16 cellular contexts compared by ENCODE assay signal in the genomic region with DNA sequence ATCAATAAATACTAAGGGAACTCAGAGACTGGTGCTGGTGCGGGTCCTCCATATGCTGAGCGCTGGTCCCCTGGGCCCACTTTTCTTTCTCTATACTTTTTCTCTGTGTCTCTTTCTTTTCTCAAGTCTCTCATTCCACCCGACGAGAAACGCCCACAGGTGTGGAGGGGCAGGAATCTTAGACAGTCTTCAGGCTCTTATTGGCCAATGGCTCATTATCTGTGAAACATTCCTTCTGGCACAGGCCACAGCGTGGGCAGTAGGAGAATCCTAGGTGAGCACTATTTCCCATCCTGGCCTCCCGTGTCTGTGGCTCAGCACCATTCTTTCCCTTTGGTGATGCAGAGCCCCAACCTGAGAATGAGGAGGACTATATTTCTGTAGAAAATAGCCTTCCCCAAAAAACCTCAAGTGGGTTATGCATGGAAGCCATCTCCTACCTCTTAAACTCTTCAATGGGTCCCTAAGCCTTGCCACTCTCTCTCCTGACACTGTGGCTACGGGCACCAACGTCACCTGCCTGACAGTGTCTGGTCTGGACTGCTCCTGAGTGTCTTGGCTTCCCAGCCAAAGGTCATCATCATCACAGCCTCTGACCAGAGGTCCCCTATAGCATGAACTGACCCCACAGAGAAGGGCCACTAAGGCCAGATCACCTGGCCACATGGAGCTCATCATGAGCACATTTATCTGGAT. TPM values are rescaled to one million over a fixed set of nuclear protein-coding genes. Genes with fewer than 3 reads are reported as not detected.
DNase-seq lines count a peak whose midpoint lies in the region; ATAC-seq and TF ChIP-seq lines count a peak whose summit lies in the region.
"Had no signal": no experiment of that assay in that cellular context is flagged by ENCODE, and none has a peak within 500 bp of the region (broad histone marks: within the 10 kb centered on the region; RNA-seq: fewer than 3 reads in every experiment).

No MANE protein-coding gene starts in this region.

- POLR2A ChIA-PET in activated CD4-positive, alpha-beta T cell treated with anti-CD3 and anti-CD28 coated beads for 36 hours (lab: Charles Lee) = no interaction called here

- H3K9me3 ChIP-seq in OCI-LY3 (ENCODE audit: insufficient read depth, low read length) (no peaks in the 10 kb centered on the region), trophoblast cell (ENCODE audit: insufficient read depth, low read depth, low read length) (no peaks in the 10 kb centered on the region), aorta (ENCODE audit: control insufficient read depth, low read length) (no peaks in the 10 kb centered on the region)
- H3K9me3 ChIP-seq: SJCRH30 had no signal

- H3K27ac Mint-ChIP-seq in activated CD4-positive, alpha-beta T cell treated with anti-CD3 and anti-CD28 coated beads for 36 hours = peak overlapping the region; percentile 72
- peak overlapping the region; percentile 57; the same call in 1 of the 2 replicates for H3K27ac Mint-ChIP-seq in GM23338

- H2AFZ ChIP-seq in GM23338 (no peak overlapping the region), OCI-LY3 (ENCODE audit: low read depth, low read length) (peak overlapping the region; percentile 40; the same call in 1 of the 2 replicates), trophoblast cell (ENCODE audit: insufficient read depth, low read length, poor library complexity) (no peak overlapping the region)

- H3K18ac ChIP-seq in trophoblast cell (ENCODE audit: low read length) = peak overlapping the region; percentile 75

- no peaks in the 10 kb centered on the region for H3K27me3 ChIP-seq in GM23338 (ENCODE audit: insufficient read depth)
- H3K27me3 ChIP-seq in OCI-LY3 (ENCODE audit: low read depth, low read length) = no peaks in the 10 kb centered on the region
- H3K27me3 ChIP-seq in trophoblast cell (ENCODE audit: insufficient read depth, low read length) = no peaks in the 10 kb centered on the region
- no peaks in the 10 kb centered on the region for H3K27me3 ChIP-seq in aorta (ENCODE audit: control insufficient read depth in 1 of 2, insufficient read depth in 2 of 2, low read length in 1 of 2)
- H3K27me3 ChIP-seq: SJCRH30 had no signal

- no peaks in the 10 kb centered on the region for H3K79me2 ChIP-seq in GM23338 (replicated peaks; ENCODE audit: insufficient read depth)
- H3K79me2 ChIP-seq in OCI-LY3 (ENCODE audit: low read length) = no peaks in the 10 kb centered on the region
- H3K79me2 ChIP-seq in trophoblast cell (ENCODE audit: control insufficient read depth, insufficient read depth, low read length, poor library complexity) = no peaks in the 10 kb centered on the region

- peak overlapping the region; percentile 7 for H4K12ac ChIP-seq in trophoblast cell (ENCODE audit: low read depth, low read length)

- peaks cover 17% of the 10 kb centered on the region for H3K36me3 Mint-ChIP-seq in activated CD4-positive, alpha-beta T cell treated with anti-CD3 and anti-CD28 coated beads for 36 hours (ENCODE audit: low read depth)
- H3K36me3 Mint-ChIP-seq in GM23338 (ENCODE audit: low read depth) = no peaks in the 10 kb centered on the region; the same call in 2 of the 3 replicates

- peak overlapping the region; percentile 61 for H2BK5ac ChIP-seq in trophoblast cell (ENCODE audit: low read depth, low read length, poor library complexity)

- H3K9me2 ChIP-seq in GM23338 (ENCODE audit: insufficient read depth) = peaks cover 23% of the 10 kb centered on the region

- DNase-seq in activated CD4-positive, alpha-beta T cell treated with anti-CD3 and anti-CD28 coated beads for 36 hours = no peak
- DNase-seq in activated CD4-positive, alpha-beta T cell treated with anti-CD3 and anti-CD28 coated beads for 48 hours = no peak
- no peak for DNase-seq in GM23338 (ENCODE audit: low spot score)
- DNase-seq in trophoblast cell = peak; percentile 27 to 59
- DNase-seq in aorta = no peak
- DNase-seq in NCI-H1105 treated with DMSO at 0.1 percent for 48 hours (lab: John Stamatoyannopoulos, UW) = no peak
- no peak for DNase-seq in left colon
- DNase-seq: activated CD8-positive, alpha-beta memory T cell treated with anti-CD3 and anti-CD28 coated beads, Interleukin-2, amount 50 U/mL, for 4 hours; SJCRH30; stimulated activated naive CD8-positive, alpha-beta T cell treated with anti-CD3 and anti-CD28 coated beads, Interleukin-15, Interleukin-2, amounts not matched to agents 100 U/mL and 50 U/mL, for 24 hours had no signal

- peak overlapping the region; percentile 78 for H2BK120ac ChIP-seq in trophoblast cell (ENCODE audit: insufficient read depth, low read length, poor library complexity)

- H3K4me2 ChIP-seq in GM23338 (peak overlapping the region; percentile 7), OCI-LY3 (ENCODE audit: low read length) (peak overlapping the region; percentile 46), trophoblast cell (ENCODE audit: low read length) (no peak overlapping the region)

- no peaks in the 10 kb centered on the region for H4K20me1 ChIP-seq in GM23338 (replicated peaks; ENCODE audit: insufficient read depth)
- H4K20me1 ChIP-seq in OCI-LY3 (ENCODE audit: insufficient read depth, low read length) = no peaks in the 10 kb centered on the region

- H3K4me1 ChIP-seq in GM23338 (ENCODE audit: insufficient read depth) (peaks cover 25% of the 10 kb centered on the region), OCI-LY3 (ENCODE audit: low read length) (peaks cover 68% of the 10 kb centered on the region), trophoblast cell (ENCODE audit: control insufficient read depth in 1 of 2, insufficient read depth in 2 of 2, low read length in 2 of 2) (peaks cover 15 to 22% of the 10 kb centered on the region in 2 experiments), aorta (ENCODE audit: control insufficient read depth in 1 of 2, insufficient read depth in 2 of 2, low read length in 2 of 2) (no peaks in the 10 kb centered on the region)
- H3K4me1 ChIP-seq: SJCRH30 had no signal

- peak overlapping the region; percentile 61 for H4K8ac ChIP-seq in trophoblast cell (ENCODE audit: low read depth, low read length)

- no peak overlapping the region for H3K23ac ChIP-seq in trophoblast cell (ENCODE audit: low read length)

- no peaks in the 10 kb centered on the region for H3K36me3 ChIP-seq in GM23338 (ENCODE audit: insufficient read depth)
- H3K36me3 ChIP-seq in OCI-LY3 (replicated peaks; ENCODE audit: low read depth, low read length) = no peaks in the 10 kb centered on the region
- H3K36me3 ChIP-seq in trophoblast cell (ENCODE audit: control insufficient read depth in 1 of 2, insufficient read depth in 2 of 2, low read length in 2 of 2) = no peaks in the 10 kb centered on the region
- H3K36me3 ChIP-seq in aorta (ENCODE audit: control insufficient read depth in 1 of 2, insufficient read depth in 2 of 2, low read length in 1 of 2) = no peaks in the 10 kb centered on the region
- H3K36me3 ChIP-seq: SJCRH30 had no signal

- peaks cover 89% of the 10 kb centered on the region for H3K4me1 Mint-ChIP-seq in activated CD4-positive, alpha-beta T cell treated with anti-CD3 and anti-CD28 coated beads for 36 hours
- H3K4me1 Mint-ChIP-seq in GM23338 = peaks cover 32% of the 10 kb centered on the region

- H3K4ac ChIP-seq in trophoblast cell (ENCODE audit: low read depth, low read length) = peak overlapping the region; percentile 60

- WGBS in trophoblast cell (ENCODE audit: extremely low coverage, insufficient coverage, insufficient read length) = no CpG with 5 or more reads among the region's 9 CpGs
- 80 to 88% methylated on average over 9 of the region's 9 CpGs for WGBS in aorta, 2 donors

- peak overlapping the region; percentile 92 for H4K91ac ChIP-seq in trophoblast cell (ENCODE audit: low read depth, low read length)

- H3F3A ChIP-seq in GM23338 (replicated peaks; ENCODE audit: low read depth) = peaks cover 3% of the 10 kb centered on the region; the same call in 1 of the 2 replicates

- intact Hi-C loops in activated CD4-positive, alpha-beta T cell treated with anti-CD3 and anti-CD28 coated beads for 36 hours (cut with DNase I, micrococcal nuclease) = no loop called here
- intact Hi-C loops in aorta (cut with DNase I) = no loop called here
- intact Hi-C loops in left colon (cut with DNase I, micrococcal nuclease) = no loop called here

- H2AK5ac ChIP-seq in trophoblast cell (ENCODE audit: low read length) = peak overlapping the region; percentile 49

- peak overlapping the region; percentile 78 for H3K27ac ChIP-seq in GM23338 (ENCODE audit: low read depth)
- H3K27ac ChIP-seq in OCI-LY3 (ENCODE audit: low read length) = peak overlapping the region; percentile 30
- peak overlapping the region; percentile 66 for H3K27ac ChIP-seq in trophoblast cell (ENCODE audit: low read depth, low read length)
- no peak overlapping the region for H3K27ac ChIP-seq in aorta (ENCODE audit: low read depth in 1 of 2, low read length in 2 of 2)
- H3K27ac ChIP-seq: SJCRH30, VCaP had no signal

- H3K14ac ChIP-seq in trophoblast cell (ENCODE audit: low read length) = peak overlapping the region; percentile 74

- no peak overlapping the region for H3K4me3 ChIP-seq in GM23338
- H3K4me3 ChIP-seq in OCI-LY3 (ENCODE audit: low read length) = no peak overlapping the region
- H3K4me3 ChIP-seq in trophoblast cell (ENCODE audit: low read depth, low read length) = no peak overlapping the region
- no peak overlapping the region for H3K4me3 ChIP-seq in aorta (ENCODE audit: low read length in 2 of 2)
- H3K4me3 ChIP-seq: SJCRH30 had no signal

- CTCF ChIA-PET in activated CD4-positive, alpha-beta T cell treated with anti-CD3 and anti-CD28 coated beads for 36 hours (lab: Charles Lee) = interaction anchor here (1.0 to 1.2 kb wide), 2 partner anchors 22 to 24 kb away, joined by 4 to 6 read pairs; no protein-coding TSS in a partner anchor

- no peak overlapping the region for H3K4me3 Mint-ChIP-seq in activated CD4-positive, alpha-beta T cell treated with anti-CD3 and anti-CD28 coated beads for 36 hours
- no peak overlapping the region; the same call in 2 of the 3 replicates for H3K4me3 Mint-ChIP-seq in GM23338

- H3K79me1 ChIP-seq in trophoblast cell (ENCODE audit: low read length) = peaks cover 14% of the 10 kb centered on the region

- no peaks in the 10 kb centered on the region for H3K9me3 Mint-ChIP-seq in activated CD4-positive, alpha-beta T cell treated with anti-CD3 and anti-CD28 coated beads for 36 hours (ENCODE audit: low read depth)
- H3K9me3 Mint-ChIP-seq in GM23338 = no peaks in the 10 kb centered on the region

- ATAC-seq in activated CD4-positive, alpha-beta T cell treated with anti-CD3 and anti-CD28 coated beads for 36 hours = no peak
- ATAC-seq in GM23338 = peak; percentile 43; the same call in 2 of the 3 replicates
- no peak for ATAC-seq in aorta (ENCODE audit: low FRiP score)
- no peak for ATAC-seq in left colon
- ATAC-seq: HepG2 had no signal

- H3K27me3 Mint-ChIP-seq in activated CD4-positive, alpha-beta T cell treated with anti-CD3 and anti-CD28 coated beads for 36 hours = no peaks in the 10 kb centered on the region
- H3K27me3 Mint-ChIP-seq in GM23338 (ENCODE audit: insufficient read depth, low read depth, poor library complexity) = peaks cover 6% of the 10 kb centered on the region

- H3K9ac ChIP-seq in OCI-LY3 (ENCODE audit: low read length) (peak overlapping the region; percentile 31; the same call in 1 of the 2 replicates), trophoblast cell (ENCODE audit: low read length) (no peak overlapping the region)

- TF ChIP-seq CTCF in GM23338 (conservative IDR thresholded peaks at IDR 0.05; ENCODE audit: low read depth in 2 of 2) (no peak), OCI-LY3 (IDR thresholded peaks at IDR 0.05; ENCODE audit: low read depth, low read length) (no peak)

- H2BK12ac ChIP-seq in trophoblast cell (ENCODE audit: low read length) = peak overlapping the region; percentile 89

RNA-seq across cellular contexts. Expression of a gene that starts 6.2 kb away (rescaled TPM):
- total RNA-seq in activated CD4-positive, alpha-beta T cell treated with anti-CD3 and anti-CD28 coated beads for 36 hours = 100 to 1,000 TPM; 103 to 108 TPM
- total RNA-seq in GM23338 (2014; rRNA removed; shearing (Covaris generic)) = not detected in 2 replicates
- polyA plus RNA-seq in GM23338 (2016; fragmentation: Nextera tagmentation; extraction: Ambion mirVana) (not detected in 2 replicates), aorta (not detected)
- polyA plus RNA-seq in trophoblast cell (2013) = 0.01 TPM in 1 of 2 replicates, not detected in the other
- total RNA-seq in aorta (1 to 10 TPM; 1.6 to 2.4 TPM), left colon (1 to 10 TPM in 1 of 2 donors, under 1 TPM in 1; 0.92 to 2.0 TPM)
- total RNA-seq: epithelial cell of proximal tubule, HepG2, SJCRH30 had no signal
- polyA plus RNA-seq: HepG2, neural cell had no signal

RNA-seq across cellular contexts. Expression of a gene that starts 58.5 kb away (rescaled TPM):
- total RNA-seq in activated CD4-positive, alpha-beta T cell treated with anti-CD3 and anti-CD28 coated beads for 36 hours = 100 to 1,000 TPM; 180 to 217 TPM
- total RNA-seq in GM23338 (2014; rRNA removed; shearing (Covaris generic)) = 0.45 TPM in 1 of 2 replicates, not detected in the other
- polyA plus RNA-seq in GM23338 (2016; fragmentation: Nextera tagmentation; extraction: Ambion mirVana) (0.34 and 0.43 TPM in 2 replicates), aorta (10 to 100 TPM in 1 of 2 donors, 1 to 10 TPM in 1; 1.7 to 11.3 TPM)
- not detected in 2 replicates for polyA plus RNA-seq in trophoblast cell (2013)
- total RNA-seq in aorta (1 to 10 TPM; 3.6 to 6.8 TPM), left colon (1 to 10 TPM; 2.2 to 7.4 TPM)
- total RNA-seq: A172, epithelial cell of proximal tubule, HepG2, SJCRH30 had no signal
- polyA plus RNA-seq: HepG2, neural cell had no signal

Comparison
In these comparisons a context has a peak if more than half of its experiments do, and no peak if none do; other contexts are left out.
1. DNase-seq: peak in trophoblast cell (2 of 2); none in activated CD4-positive, alpha-beta T cell treated with anti-CD3 and anti-CD28 coated beads for 36 hours (single experiment), activated CD4-positive, alpha-beta T cell treated with anti-CD3 and anti-CD28 coated beads for 48 hours (single experiment), GM23338 (single experiment), aorta (0 of 2), NCI-H1105 treated with DMSO at 0.1 percent for 48 hours (single experiment) and left colon (0 of 2).
2. H3K27ac ChIP-seq: peak in GM23338 (single experiment), OCI-LY3 (single experiment) and trophoblast cell (single experiment); none in aorta (0 of 2).
3. RNA of a gene that starts 6.2 kb away (total RNA-seq): 103 to 108 TPM in activated CD4-positive, alpha-beta T cell treated with anti-CD3 and anti-CD28 coated beads for 36 hours; 1.6 to 2.4 TPM in aorta, 0.92 to 2.0 TPM in left colon and not detected in GM23338; every median in the first group is over 10 times any median in the second.
4. RNA of a gene that starts 58.5 kb away (total RNA-seq): 180 to 217 TPM in activated CD4-positive, alpha-beta T cell treated with anti-CD3 and anti-CD28 coated beads for 36 hours; 2.2 to 7.4 TPM in left colon, 3.6 to 6.8 TPM in aorta and 0.45 TPM in GM23338; every median in the first group is over 10 times any median in the second.